Comparison of ENCODE assay signal across 11 cellular contexts in genomic region chr11:118771481-118772278, GRCh38. TPM values are rescaled to one million over a fixed set of nuclear protein-coding genes. Genes with fewer than 3 reads are reported as not detected.
DNase-seq lines count a peak whose midpoint lies in the region; ATAC-seq and TF ChIP-seq lines count a peak whose summit lies in the region.
"Had no signal": no experiment of that assay in that cellular context is flagged by ENCODE, and none has a peak within 500 bp of the region (broad histone marks: within the 10 kb centered on the region; RNA-seq: fewer than 3 reads in every experiment).

No MANE protein-coding gene starts in this region.

- CTCF ChIA-PET in activated CD8-positive, alpha-beta T cell treated with anti-CD3 and anti-CD28 coated beads for 36 hours (lab: Charles Lee), result interaction anchor here (1.2 to 7.0 kb wide), 2 partner anchors 18 to 81 kb away, joined by 3 to 31 read pairs; no protein-coding TSS in a partner anchor

- H4K5ac ChIP-seq in H9 (ENCODE audit: insufficient read length, low read depth, low read length), result no peak overlapping the region

- H3K27me3 Mint-ChIP-seq in H9 (ENCODE audit: low read depth), result no peaks in the 10 kb centered on the region
- no peaks in the 10 kb centered on the region for H3K27me3 Mint-ChIP-seq in activated CD8-positive, alpha-beta T cell treated with anti-CD3 and anti-CD28 coated beads for 36 hours
- H3K27me3 Mint-ChIP-seq in memory B cell, result no peaks in the 10 kb centered on the region

- H3K4me3 Mint-ChIP-seq in H9 (no peak overlapping the region), memory B cell (peak overlapping the region; percentile 82)
- H3K4me3 Mint-ChIP-seq in activated CD8-positive, alpha-beta T cell treated with anti-CD3 and anti-CD28 coated beads for 36 hours, result no peak overlapping the region

- peaks cover 16% of the 10 kb centered on the region for H3K79me2 ChIP-seq in H9 (ENCODE audit: insufficient read depth, low read length)

- H3K27ac Mint-ChIP-seq in H9 (peak overlapping the region in 2 of 3 experiments; percentile 49 to 59; a peak in 4 of 7 replicates), memory B cell (peak overlapping the region; percentile 83)
- peak overlapping the region; percentile 89 for H3K27ac Mint-ChIP-seq in activated CD8-positive, alpha-beta T cell treated with anti-CD3 and anti-CD28 coated beads for 36 hours

- H3K56ac ChIP-seq in H9 (ENCODE audit: insufficient read length, low read depth, low read length), result no peak overlapping the region

- H2BK12ac ChIP-seq in H9 (ENCODE audit: insufficient read length, low read depth, low read length), result no peak overlapping the region

- H3K9me3 ChIP-seq in H9 (ENCODE audit: control insufficient read depth, low read depth, low read length), result no peaks in the 10 kb centered on the region

- peaks cover 11 to 21% of the 10 kb centered on the region in 2 experiments for H3K4me1 Mint-ChIP-seq in H9
- peaks cover 74% of the 10 kb centered on the region for H3K4me1 Mint-ChIP-seq in activated CD8-positive, alpha-beta T cell treated with anti-CD3 and anti-CD28 coated beads for 36 hours (ENCODE audit: low read depth)
- peaks cover 41% of the 10 kb centered on the region for H3K4me1 Mint-ChIP-seq in memory B cell

- H2AFZ ChIP-seq in H9 (ENCODE audit: low read length), result no peak overlapping the region

- H3K9me3 Mint-ChIP-seq in H9, result no peaks in the 10 kb centered on the region
- H3K9me3 Mint-ChIP-seq in activated CD8-positive, alpha-beta T cell treated with anti-CD3 and anti-CD28 coated beads for 36 hours, result no peaks in the 10 kb centered on the region
- H3K9me3 Mint-ChIP-seq in memory B cell, result no peaks in the 10 kb centered on the region

- no peak overlapping the region for H3K27ac ChIP-seq in H9 (ENCODE audit: insufficient read length, low read depth, low read length)

- H3K23ac ChIP-seq in H9 (ENCODE audit: insufficient read length, low read depth, low read length), result no peak overlapping the region

- H3K27me3 ChIP-seq in H9 (ENCODE audit: insufficient read depth, low read length), result no peaks in the 10 kb centered on the region

- H3T11ph ChIP-seq in H9 (ENCODE audit: low read length), result no peak overlapping the region

- no peaks in the 10 kb centered on the region for H3K23me2 ChIP-seq in H9 (ENCODE audit: insufficient read length, low read depth, low read length, poor library complexity, severe bottlenecking)

- no peak overlapping the region for H2BK5ac ChIP-seq in H9 (ENCODE audit: insufficient read length, low read length)

- POLR2A ChIA-PET in activated CD8-positive, alpha-beta T cell treated with anti-CD3 and anti-CD28 coated beads for 36 hours (lab: Charles Lee), result interaction anchor here (1.3 to 1.5 kb wide), 2 partner anchors 17 to 18 kb away, joined by 3 to 5 read pairs; no protein-coding TSS in a partner anchor

- no peak overlapping the region for H3K4ac ChIP-seq in H9 (ENCODE audit: low read depth, low read length)

- no peak overlapping the region for H4K8ac ChIP-seq in H9 (replicated peaks; ENCODE audit: insufficient read length, low read depth, low read length)

- no peak overlapping the region for H3K4me2 ChIP-seq in H9 (ENCODE audit: insufficient read depth, insufficient read length, low read length)

- no peak overlapping the region for H3K14ac ChIP-seq in H9 (ENCODE audit: insufficient read depth, low read length)

- no peaks in the 10 kb centered on the region for H3K4me1 ChIP-seq in H9 (ENCODE audit: insufficient read depth, low read length)

- no peak for ATAC-seq in activated CD8-positive, alpha-beta T cell treated with anti-CD3 and anti-CD28 coated beads for 36 hours
- peak; percentile 53 for ATAC-seq in memory B cell (ENCODE audit: low read depth)
- ATAC-seq in GM18861 (IDR thresholded peaks at IDR 0.05; ENCODE audit: unreplicated experiment), result no peak
- ATAC-seq in HG03280 (IDR thresholded peaks at IDR 0.05; ENCODE audit: unreplicated experiment), result no peak
- ATAC-seq in GM18511 (IDR thresholded peaks at IDR 0.05; ENCODE audit: unreplicated experiment), result no peak

- DNase-seq in Ammon's horn (ENCODE audit: low spot score), result peak; percentile 8
- DNase-seq in H9, result no peak
- DNase-seq in activated CD8-positive, alpha-beta T cell treated with anti-CD3 and anti-CD28 coated beads for 36 hours, result no peak
- DNase-seq in memory B cell (ENCODE audit: low spot score in 2 of 2), result no peak
- no peak for DNase-seq in A172 (ENCODE audit: low spot score)
- DNase-seq: DMS 273 treated with DMSO at 0.1 percent for 48 hours, NCI-H187 treated with DMSO at 0.1 percent for 48 hours, retina had no signal

- H2BK20ac ChIP-seq in H9 (ENCODE audit: low read depth, low read length, poor library complexity, severe bottlenecking), result no peak overlapping the region

- H3K9ac ChIP-seq in H9 (ENCODE audit: extremely low read depth, insufficient read length, low read length), result no peak overlapping the region

- no peak overlapping the region for H2BK120ac ChIP-seq in H9 (ENCODE audit: low read depth, low read length, poor library complexity, severe bottlenecking)

- intact Hi-C loops in activated CD8-positive, alpha-beta T cell treated with anti-CD3 and anti-CD28 coated beads for 36 hours (cut with micrococcal nuclease), result no loop called here

- H4K20me1 ChIP-seq in H9 (ENCODE audit: control insufficient read depth, insufficient read depth, insufficient read length), result no peaks in the 10 kb centered on the region

- H4K91ac ChIP-seq in H9 (ENCODE audit: insufficient read length, low read depth, low read length), result no peak overlapping the region

- no peak for TF ChIP-seq CTCF in H9 (conservative IDR thresholded peaks at IDR 0.05)
- no peak for TF ChIP-seq CTCF in activated CD8-positive, alpha-beta T cell treated with anti-CD3 and anti-CD28 coated beads for 36 hours (IDR thresholded peaks at IDR 0.05)

- no peak overlapping the region for H2AK5ac ChIP-seq in H9 (ENCODE audit: insufficient read length, low read length)

- H3K36me3 Mint-ChIP-seq in H9 (ENCODE audit: insufficient read depth in 1 of 3, low read depth in 3 of 3) (peaks cover 23 to 92% (median 87%) of the 10 kb centered on the region in 3 experiments), memory B cell (peaks cover 33% of the 10 kb centered on the region)
- peaks cover 70% of the 10 kb centered on the region for H3K36me3 Mint-ChIP-seq in activated CD8-positive, alpha-beta T cell treated with anti-CD3 and anti-CD28 coated beads for 36 hours (ENCODE audit: low read depth)

- H3K79me1 ChIP-seq in H9 (ENCODE audit: insufficient read depth, low read depth, low read length, poor library complexity, severe bottlenecking), result peaks cover 7% of the 10 kb centered on the region

- no peak overlapping the region for H2BK15ac ChIP-seq in H9 (ENCODE audit: low read depth, low read length)

- WGBS in H9 (ENCODE audit: extremely low coverage, insufficient read length, low lambda C conversion rate), result no CpG with 5 or more reads among the region's 4 CpGs

- no peak overlapping the region for H3K18ac ChIP-seq in H9 (ENCODE audit: insufficient read length, low read depth, low read length)

RNA-seq across cellular contexts. Expression of gene DDX6, which starts 19.3 kb away (rescaled TPM):
- total RNA-seq in H9 (2021), result 221 and 222 TPM in 2 replicates
- total RNA-seq in activated CD8-positive, alpha-beta T cell treated with anti-CD3 and anti-CD28 coated beads for 36 hours, result 100 to 1,000 TPM; 155 to 158 TPM
- 40.1 and 46.7 TPM in 2 replicates for total RNA-seq in A172 (2014; rRNA removed; shearing (Covaris generic))
